ENCODE assay signal across 8 cellular contexts in genomic region chr17:7841622-7842379, GRCh38. TPM values are rescaled to one million over a fixed set of nuclear protein-coding genes. Genes with fewer than 3 reads are reported as not detected.
DNase-seq lines count a peak whose midpoint lies in the region; ATAC-seq, FAIRE-seq and TF ChIP-seq lines count a peak whose summit lies in the region.

No MANE protein-coding gene starts in this region.

- DNase-seq in GM04504 (ENCODE audit: low read depth) = peak; percentile 81
- DNase-seq in NCI-H2171 (lab: John Stamatoyannopoulos, UW) = peak; percentile 95
- peak; percentile 94 for DNase-seq in WTC11 (ENCODE audit: low spot score)
- DNase-seq in bronchial epithelial cell (ENCODE audit: low read depth) = peak; percentile 79
- DNase-seq in iris pigment epithelial cell (ENCODE audit: low read depth) = peak; percentile 92
- DNase-seq in stimulated activated CD4-positive, alpha-beta T cell treated with anti-CD3 and anti-CD28 coated beads, Interleukin-12 subunit alpha, Interleukin-12 subunit beta, amount 100 ng/mL, for 4 hours = peak; percentile 92

- peaks cover 21% of the 10 kb centered on the region for H3K36me3 ChIP-seq in bronchial epithelial cell (ENCODE audit: control insufficient read depth, insufficient read depth, low read length)

- H3K4me3 ChIP-seq in bronchial epithelial cell (ENCODE audit: low read depth, low read length) = peak overlapping the region; percentile 67

- no peak for TF ChIP-seq CTCF in WTC11 (IDR thresholded peaks at IDR 0.05)
- no peak for TF ChIP-seq CTCF in bronchial epithelial cell (IDR thresholded peaks at IDR 0.05; ENCODE audit: insufficient read depth, low read length, severe bottlenecking)

- peak overlapping the region; percentile 22 for H3K27ac Mint-ChIP-seq in WTC11

- peak overlapping the region; percentile 81 for H3K4me3 Mint-ChIP-seq in WTC11

- ATAC-seq in HG02798 (IDR thresholded peaks at IDR 0.05; ENCODE audit: poor library complexity, unreplicated experiment) (peak; percentile 31), WTC11 (peak; percentile 6), HG03378 (IDR thresholded peaks at IDR 0.05; ENCODE audit: unreplicated experiment) (no peak)

- FAIRE-seq in bronchial epithelial cell (lab: Jason Lieb, UNC) = no peak

- H3K27me3 ChIP-seq in bronchial epithelial cell (ENCODE audit: control insufficient read depth, insufficient read depth, low read length) = no peaks in the 10 kb centered on the region

- H3K27me3 Mint-ChIP-seq in WTC11 (ENCODE audit: low read depth) = peaks cover 51% of the 10 kb centered on the region

- H3K4me1 Mint-ChIP-seq in WTC11 = peaks cover 43% of the 10 kb centered on the region

- no peaks in the 10 kb centered on the region for H3K36me3 Mint-ChIP-seq in WTC11

- no peaks in the 10 kb centered on the region for H3K9me3 Mint-ChIP-seq in WTC11

- CTCF ChIA-PET in WTC11 (lab: Charles Lee) = interaction anchor here (0.6 to 7.0 kb wide), 9 partner anchors 7 to 238 kb away, joined by 3 to 66 read pairs (median 6); partner anchors contain the start of gene KDM6B

- POLR2A ChIA-PET in WTC11 (lab: Charles Lee) = no interaction called here

TF ChIP-seq in WTC11, 78 proteins besides CTCF, POLR2A, EP300 and RAD21 (continues in another document):
- TF ChIP-seq, protein P1, sequence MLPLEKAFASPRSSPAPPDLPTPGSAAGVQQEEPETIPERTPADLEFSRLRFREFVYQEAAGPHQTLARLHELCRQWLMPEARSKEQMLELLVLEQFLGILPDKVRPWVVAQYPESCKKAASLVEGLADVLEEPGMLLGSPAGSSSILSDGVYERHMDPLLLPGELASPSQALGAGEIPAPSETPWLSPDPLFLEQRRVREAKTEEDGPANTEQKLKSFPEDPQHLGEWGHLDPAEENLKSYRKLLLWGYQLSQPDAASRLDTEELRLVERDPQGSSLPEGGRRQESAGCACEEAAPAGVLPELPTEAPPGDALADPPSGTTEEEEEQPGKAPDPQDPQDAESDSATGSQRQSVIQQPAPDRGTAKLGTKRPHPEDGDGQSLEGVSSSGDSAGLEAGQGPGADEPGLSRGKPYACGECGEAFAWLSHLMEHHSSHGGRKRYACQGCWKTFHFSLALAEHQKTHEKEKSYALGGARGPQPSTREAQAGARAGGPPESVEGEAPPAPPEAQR (CRISPR knock-in tag; IDR thresholded peaks at IDR 0.05) = no peak
- no peak for TF ChIP-seq NR2C2 (CRISPR knock-in tag; IDR thresholded peaks at IDR 0.05)
- TF ChIP-seq ATF1 (CRISPR knock-in tag; IDR thresholded peaks at IDR 0.05) = no peak
- no peak for TF ChIP-seq CDX4 (CRISPR knock-in tag; IDR thresholded peaks at IDR 0.05; ENCODE audit: borderline replicate concordance)
- no peak for TF ChIP-seq HMGA2 (CRISPR knock-in tag; IDR thresholded peaks at IDR 0.05)
- TF ChIP-seq ZBTB43 (CRISPR knock-in tag; IDR thresholded peaks at IDR 0.05) = no peak
- no peak for TF ChIP-seq FOXP1 (CRISPR knock-in tag; IDR thresholded peaks at IDR 0.05; ENCODE audit: borderline replicate concordance)
- TF ChIP-seq ZNF263 (CRISPR knock-in tag; IDR thresholded peaks at IDR 0.05; ENCODE audit: low read depth) = no peak
- 0 out of 2 replicates have a peak, but pooled peaks have one; percentile 10 for TF ChIP-seq TEAD1 (CRISPR knock-in tag; IDR thresholded peaks at IDR 0.05)
- TF ChIP-seq ZNF219 (CRISPR knock-in tag; IDR thresholded peaks at IDR 0.05; ENCODE audit: borderline replicate concordance) = no peak
- TF ChIP-seq, protein P2, sequence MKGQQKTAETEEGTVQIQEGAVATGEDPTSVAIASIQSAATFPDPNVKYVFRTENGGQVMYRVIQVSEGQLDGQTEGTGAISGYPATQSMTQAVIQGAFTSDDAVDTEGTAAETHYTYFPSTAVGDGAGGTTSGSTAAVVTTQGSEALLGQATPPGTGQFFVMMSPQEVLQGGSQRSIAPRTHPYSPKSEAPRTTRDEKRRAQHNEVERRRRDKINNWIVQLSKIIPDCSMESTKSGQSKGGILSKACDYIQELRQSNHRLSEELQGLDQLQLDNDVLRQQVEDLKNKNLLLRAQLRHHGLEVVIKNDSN (CRISPR knock-in tag; IDR thresholded peaks at IDR 0.05) = peak; percentile 73; the same call in 1 of the 2 replicates
- peak; percentile 68; the same call in 1 of the 2 replicates for TF ChIP-seq SP1 (CRISPR knock-in tag; conservative IDR thresholded peaks at IDR 0.05)
- no peak for TF ChIP-seq PRRX2 (CRISPR knock-in tag; IDR thresholded peaks at IDR 0.05)
- TF ChIP-seq, protein P3, sequence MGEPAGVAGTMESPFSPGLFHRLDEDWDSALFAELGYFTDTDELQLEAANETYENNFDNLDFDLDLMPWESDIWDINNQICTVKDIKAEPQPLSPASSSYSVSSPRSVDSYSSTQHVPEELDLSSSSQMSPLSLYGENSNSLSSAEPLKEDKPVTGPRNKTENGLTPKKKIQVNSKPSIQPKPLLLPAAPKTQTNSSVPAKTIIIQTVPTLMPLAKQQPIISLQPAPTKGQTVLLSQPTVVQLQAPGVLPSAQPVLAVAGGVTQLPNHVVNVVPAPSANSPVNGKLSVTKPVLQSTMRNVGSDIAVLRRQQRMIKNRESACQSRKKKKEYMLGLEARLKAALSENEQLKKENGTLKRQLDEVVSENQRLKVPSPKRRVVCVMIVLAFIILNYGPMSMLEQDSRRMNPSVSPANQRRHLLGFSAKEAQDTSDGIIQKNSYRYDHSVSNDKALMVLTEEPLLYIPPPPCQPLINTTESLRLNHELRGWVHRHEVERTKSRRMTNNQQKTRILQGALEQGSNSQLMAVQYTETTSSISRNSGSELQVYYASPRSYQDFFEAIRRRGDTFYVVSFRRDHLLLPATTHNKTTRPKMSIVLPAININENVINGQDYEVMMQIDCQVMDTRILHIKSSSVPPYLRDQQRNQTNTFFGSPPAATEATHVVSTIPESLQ (CRISPR knock-in tag; IDR thresholded peaks at IDR 0.05) = peak; percentile 45; the same call in 1 of the 2 replicates
- no peak for TF ChIP-seq RORB (CRISPR knock-in tag; IDR thresholded peaks at IDR 0.05)
- TF ChIP-seq, protein P4, sequence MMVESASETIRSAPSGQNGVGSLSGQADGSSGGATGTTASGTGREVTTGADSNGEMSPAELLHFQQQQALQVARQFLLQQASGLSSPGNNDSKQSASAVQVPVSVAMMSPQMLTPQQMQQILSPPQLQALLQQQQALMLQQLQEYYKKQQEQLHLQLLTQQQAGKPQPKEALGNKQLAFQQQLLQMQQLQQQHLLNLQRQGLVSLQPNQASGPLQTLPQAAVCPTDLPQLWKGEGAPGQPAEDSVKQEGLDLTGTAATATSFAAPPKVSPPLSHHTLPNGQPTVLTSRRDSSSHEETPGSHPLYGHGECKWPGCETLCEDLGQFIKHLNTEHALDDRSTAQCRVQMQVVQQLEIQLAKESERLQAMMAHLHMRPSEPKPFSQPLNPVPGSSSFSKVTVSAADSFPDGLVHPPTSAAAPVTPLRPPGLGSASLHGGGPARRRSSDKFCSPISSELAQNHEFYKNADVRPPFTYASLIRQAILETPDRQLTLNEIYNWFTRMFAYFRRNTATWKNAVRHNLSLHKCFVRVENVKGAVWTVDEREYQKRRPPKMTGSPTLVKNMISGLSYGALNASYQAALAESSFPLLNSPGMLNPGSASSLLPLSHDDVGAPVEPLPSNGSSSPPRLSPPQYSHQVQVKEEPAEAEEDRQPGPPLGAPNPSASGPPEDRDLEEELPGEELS (CRISPR knock-in tag; IDR thresholded peaks at IDR 0.05) = no peak
- no peak for TF ChIP-seq CREB1 (CRISPR knock-in tag; IDR thresholded peaks at IDR 0.05)
- no peak for TF ChIP-seq ZNF317 (CRISPR knock-in tag; IDR thresholded peaks at IDR 0.05; ENCODE audit: borderline replicate concordance, low read depth)
- TF ChIP-seq JUN (CRISPR knock-in tag; IDR thresholded peaks at IDR 0.05) = no peak
- TF ChIP-seq OVOL2 (CRISPR knock-in tag; IDR thresholded peaks at IDR 0.05; ENCODE audit: borderline replicate concordance) = no peak
- no peak for TF ChIP-seq ELF4 (CRISPR knock-in tag; IDR thresholded peaks at IDR 0.05; ENCODE audit: low read depth)
- no peak for TF ChIP-seq CBFB (CRISPR knock-in tag; IDR thresholded peaks at IDR 0.05; ENCODE audit: low read depth)
- no peak for TF ChIP-seq NFYB (CRISPR knock-in tag; conservative IDR thresholded peaks at IDR 0.05; ENCODE audit: low read depth)
- TF ChIP-seq, protein P5, sequence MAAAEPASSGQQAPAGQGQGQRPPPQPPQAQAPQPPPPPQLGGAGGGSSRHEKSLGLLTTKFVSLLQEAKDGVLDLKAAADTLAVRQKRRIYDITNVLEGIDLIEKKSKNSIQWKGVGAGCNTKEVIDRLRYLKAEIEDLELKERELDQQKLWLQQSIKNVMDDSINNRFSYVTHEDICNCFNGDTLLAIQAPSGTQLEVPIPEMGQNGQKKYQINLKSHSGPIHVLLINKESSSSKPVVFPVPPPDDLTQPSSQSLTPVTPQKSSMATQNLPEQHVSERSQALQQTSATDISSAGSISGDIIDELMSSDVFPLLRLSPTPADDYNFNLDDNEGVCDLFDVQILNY (CRISPR knock-in tag; IDR thresholded peaks at IDR 0.05) = 0 out of 2 replicates have a peak, but pooled peaks have one; percentile 56
- no peak for TF ChIP-seq ETV6 (CRISPR knock-in tag; IDR thresholded peaks at IDR 0.05)

RNA-seq across cellular contexts. Expression of gene KDM6B, which starts 7.8 kb away (rescaled TPM):
- total RNA-seq in WTC11 (2021) (13.2 to 16.1 TPM (median 15.8 TPM) in 3 replicates), bronchial epithelial cell (2.9 and 6.0 TPM in 2 replicates)

RNA-seq across cellular contexts. Expression of gene TMEM88, which starts 13.1 kb away (rescaled TPM):
- total RNA-seq in WTC11 (2021) (2.9 to 3.9 TPM (median 3.6 TPM) in 3 replicates), bronchial epithelial cell (0.64 TPM in 1 of 2 replicates, not detected in the other)

RNA-seq across cellular contexts. Expression of gene NAA38, which starts 15.6 kb away (rescaled TPM):
- total RNA-seq in WTC11 (2021) = 41.8 to 46.3 TPM (median 43.4 TPM) in 3 replicates
- total RNA-seq in bronchial epithelial cell = 36.6 and 47.5 TPM in 2 replicates

RNA-seq across cellular contexts. Expression of gene CYB5D1, which starts 16.0 kb away (rescaled TPM):
- total RNA-seq in WTC11 (2021) = 14.0 to 15.2 TPM (median 14.3 TPM) in 3 replicates
- 6.5 and 9.0 TPM in 2 replicates for total RNA-seq in bronchial epithelial cell

RNA-seq across cellular contexts. Expression of gene CHD3, which starts 46.8 kb away (rescaled TPM):
- 38.9 to 42.0 TPM (median 39.5 TPM) in 3 replicates for total RNA-seq in WTC11 (2021)
- total RNA-seq in bronchial epithelial cell = 41.3 and 98.2 TPM in 2 replicates
